ENCODE assay signal across 19 cellular contexts in genomic region chr3:100257601-100258000, GRCh38. TPM values are rescaled to one million over a fixed set of nuclear protein-coding genes. Genes with fewer than 3 reads are reported as not detected.
DNase-seq lines count a peak whose midpoint lies in the region; ATAC-seq and TF ChIP-seq lines count a peak whose summit lies in the region.
"Had no signal": no experiment of that assay in that cellular context is flagged by ENCODE, and none has a peak within 500 bp of the region (broad histone marks: within the 10 kb centered on the region; RNA-seq: fewer than 3 reads in every experiment).

No MANE protein-coding gene starts in this region.

- peak overlapping the region; percentile 34 for H3K27ac Mint-ChIP-seq in CD4-positive, alpha-beta T cell
- H3K27ac Mint-ChIP-seq in progenitor cell of endocrine pancreas: peak overlapping the region; percentile 52

- POLR2A ChIA-PET in CD4-positive, alpha-beta T cell (lab: Charles Lee): no interaction called here
- POLR2A ChIA-PET in HEK293 (lab: Yijun Ruan, JAX): no interaction called here

- DNase-seq in CD4-positive, alpha-beta T cell: no peak
- DNase-seq in astrocyte of the spinal cord (ENCODE audit: low read depth, low spot score): peak; percentile 50
- no peak for DNase-seq in progenitor cell of endocrine pancreas (ENCODE audit: low spot score, unreplicated experiment)
- no peak for DNase-seq in body of pancreas
- DNase-seq in medulla oblongata (ENCODE audit: extremely low spot score): no peak
- DNase-seq: activated gamma-delta T cell; foreskin keratinocyte; naive thymus-derived CD8-positive, alpha-beta T cell; NCI-H1417; NCI-H226; stimulated activated CD4-positive, alpha-beta T cell treated with anti-CD3 and anti-CD28 coated beads, Interleukin-4, amount 100 ng/mL, for 24 hours; trophoblast cell had no signal

- no peak overlapping the region for H3K4me3 Mint-ChIP-seq in CD4-positive, alpha-beta T cell
- H3K4me3 Mint-ChIP-seq in progenitor cell of endocrine pancreas (ENCODE audit: low read depth): no peak overlapping the region
- H3K4me3 Mint-ChIP-seq: naive thymus-derived CD8-positive, alpha-beta T cell had no signal

- WGBS in body of pancreas, 2 donors: 88 to 93% methylated on average over 3 of the region's 3 CpGs

- intact Hi-C loops in CD4-positive, alpha-beta T cell (cut with DNase I, micrococcal nuclease): loop anchor here (5.0 to 10.0 kb wide), 4 partner anchors 440 to 1730 kb away; partner anchors contain the start of genes CMSS1 (in 1 of the 2) and CPOX (in 1 of the 2)
- intact Hi-C loops in body of pancreas (cut with DNase I): loop anchor here (10.0 kb wide), 1 partner anchor 193 kb away; no protein-coding TSS in a partner anchor

- H3K27me3 ChIP-seq in CD4-positive, alpha-beta T cell (ENCODE audit: control insufficient read depth, insufficient read depth, low read length): no peaks in the 10 kb centered on the region
- H3K27me3 ChIP-seq in body of pancreas: no peaks in the 10 kb centered on the region
- H3K27me3 ChIP-seq: BLaER1 treated with 17β-estradiol and CSF1 and Interleukin-3, amounts not matched to agents 10 nM and 100 nM; breast epithelium; foreskin keratinocyte had no signal

- H3K36me3 ChIP-seq in HEK293 (ENCODE audit: control insufficient read depth in 2 of 2, insufficient read depth in 1 of 2, low read length in 2 of 2) (no peaks in the 10 kb centered on the region), body of pancreas (replicated peaks in 1 of 2; ENCODE audit: insufficient read depth in 1 of 2, low read depth in 2 of 2) (no peaks in the 10 kb centered on the region)
- H3K36me3 ChIP-seq: BLaER1 treated with 17β-estradiol and CSF1 and Interleukin-3, amounts not matched to agents 10 nM and 100 nM; breast epithelium had no signal

- H3K27me3 Mint-ChIP-seq in CD4-positive, alpha-beta T cell: no peaks in the 10 kb centered on the region
- H3K27me3 Mint-ChIP-seq in progenitor cell of endocrine pancreas: no peaks in the 10 kb centered on the region
- H3K27me3 Mint-ChIP-seq: naive thymus-derived CD8-positive, alpha-beta T cell had no signal

- peaks cover 3% of the 10 kb centered on the region for H3K4me1 ChIP-seq in HEK293 (ENCODE audit: control insufficient read depth, insufficient read depth, low read length)
- peaks cover 24% of the 10 kb centered on the region for H3K4me1 ChIP-seq in body of pancreas

- in situ Hi-C loops in astrocyte of the spinal cord (cut with HindIII; ENCODE audit: low sequenced_read_pairs): no loop called here

- no peak for ATAC-seq in CD4-positive, alpha-beta T cell (ENCODE audit: poor library complexity)
- no peak for ATAC-seq in body of pancreas
- ATAC-seq in GM18520 (IDR thresholded peaks at IDR 0.05; ENCODE audit: unreplicated experiment): no peak
- ATAC-seq: foreskin keratinocyte; GM12878; naive thymus-derived CD8-positive, alpha-beta T cell had no signal

- H3K27ac ChIP-seq in CD4-positive, alpha-beta T cell (ENCODE audit: low read depth, low read length): no peak overlapping the region
- H3K27ac ChIP-seq in HEK293 (ENCODE audit: extremely low read depth, low read depth, low read length) (no peak overlapping the region), body of pancreas (no peak overlapping the region)
- H3K27ac ChIP-seq: BLaER1 treated with 17β-estradiol and CSF1 and Interleukin-3, amounts not matched to agents 10 nM and 100 nM; foreskin keratinocyte had no signal

- TF ChIP-seq CTCF in CD4-positive, alpha-beta T cell (IDR thresholded peaks at IDR 0.05): no peak
- TF ChIP-seq CTCF in HEK293 (tag by site-specific recombination; IDR thresholded peaks at IDR 0.05) (no peak), astrocyte of the spinal cord (IDR thresholded peaks at IDR 0.05; ENCODE audit: low read depth, low read length) (no peak), progenitor cell of endocrine pancreas (IDR thresholded peaks at IDR 0.05; ENCODE audit: unreplicated experiment) (no peak), body of pancreas (IDR thresholded peaks at IDR 0.05) (no peak)

- H3K4me3 ChIP-seq in HEK293 (ENCODE audit: low read depth, low read length): no peak overlapping the region
- H3K4me3 ChIP-seq in astrocyte of the spinal cord (ENCODE audit: low read depth, low read length): no peak overlapping the region
- no peak overlapping the region for H3K4me3 ChIP-seq in body of pancreas
- H3K4me3 ChIP-seq: BLaER1 treated with 17β-estradiol and CSF1 and Interleukin-3, amounts not matched to agents 10 nM and 100 nM; breast epithelium; GM12878; HAP-1 had no signal

- TF ChIP-seq POLR2A in body of pancreas (IDR thresholded peaks at IDR 0.05): no peak

- CTCF ChIA-PET in CD4-positive, alpha-beta T cell (lab: Charles Lee): no interaction called here
- CTCF ChIA-PET in HEK293 (lab: Yijun Ruan, JAX): interaction anchor here (2.0 to 2.5 kb wide), 2 partner anchors 189 to 414 kb away, joined by 7 to 11 read pairs; no protein-coding TSS in a partner anchor

- H3K9me3 ChIP-seq in CD4-positive, alpha-beta T cell (ENCODE audit: control insufficient read depth, low read length): no peaks in the 10 kb centered on the region
- no peaks in the 10 kb centered on the region for H3K9me3 ChIP-seq in HEK293 (ENCODE audit: control insufficient read depth, insufficient read depth, low read depth, low read length)
- no peaks in the 10 kb centered on the region for H3K9me3 ChIP-seq in body of pancreas
- H3K9me3 ChIP-seq: BLaER1 treated with 17β-estradiol and CSF1 and Interleukin-3, amounts not matched to agents 10 nM and 100 nM; breast epithelium; HAP-1; SK-N-SH had no signal

- no peaks in the 10 kb centered on the region for H3K9me3 Mint-ChIP-seq in CD4-positive, alpha-beta T cell
- H3K9me3 Mint-ChIP-seq in progenitor cell of endocrine pancreas (ENCODE audit: low read depth): no peaks in the 10 kb centered on the region
- H3K9me3 Mint-ChIP-seq: naive thymus-derived CD8-positive, alpha-beta T cell had no signal

- H3K4me1 Mint-ChIP-seq in CD4-positive, alpha-beta T cell (ENCODE audit: low read depth): peaks cover 39% of the 10 kb centered on the region
- peaks cover 34% of the 10 kb centered on the region for H3K4me1 Mint-ChIP-seq in progenitor cell of endocrine pancreas (ENCODE audit: low read depth)

- H3K36me3 Mint-ChIP-seq in CD4-positive, alpha-beta T cell (ENCODE audit: low read depth): peaks cover 16% of the 10 kb centered on the region
- H3K36me3 Mint-ChIP-seq in progenitor cell of endocrine pancreas (ENCODE audit: insufficient read depth): no peaks in the 10 kb centered on the region
- H3K36me3 Mint-ChIP-seq: naive thymus-derived CD8-positive, alpha-beta T cell had no signal

TF ChIP-seq in HEK293, 187 proteins besides CTCF, POLR2A, EP300 and RAD21 (continues in another document):
- 0 out of 2 replicates have a peak, but pooled peaks have one; percentile 21 for TF ChIP-seq OSR2 (tag by site-specific recombination; IDR thresholded peaks at IDR 0.05)
- no peak for TF ChIP-seq ZNF654 (tag by site-specific recombination; IDR thresholded peaks at IDR 0.05; ENCODE audit: low read depth)
- no peak for TF ChIP-seq SP2 (tag by site-specific recombination; IDR thresholded peaks at IDR 0.05)
- TF ChIP-seq ZNF335 (tag by site-specific recombination; conservative IDR thresholded peaks at IDR 0.05): peak; percentile 64
- TF ChIP-seq ZNF560 (tag by site-specific recombination; IDR thresholded peaks at IDR 0.05; ENCODE audit: borderline replicate concordance): no peak
- TF ChIP-seq ZBTB17 (tag by site-specific recombination; IDR thresholded peaks at IDR 0.05): no peak
- TF ChIP-seq HOXC10 (CRISPR knock-in tag; IDR thresholded peaks at IDR 0.05): no peak
- no peak for TF ChIP-seq ZFP69B (tag by site-specific recombination; IDR thresholded peaks at IDR 0.05)
- TF ChIP-seq REST (tag by site-specific recombination; IDR thresholded peaks at IDR 0.05): no peak
- TF ChIP-seq SALL2 (tag by site-specific recombination; IDR thresholded peaks at IDR 0.05; ENCODE audit: borderline replicate concordance): no peak

RNA-seq across cellular contexts. Expression of gene TBC1D23, which starts 3.2 kb away (rescaled TPM):
- 10 to 100 TPM; 31.8 to 34.8 TPM for total RNA-seq in CD4-positive, alpha-beta T cell
- 44.6 and 48.8 TPM in 2 replicates for total RNA-seq in progenitor cell of endocrine pancreas
- total RNA-seq in body of pancreas: 10 to 100 TPM; 11.5 to 49.8 TPM
